ENCODE assay signal across 26 cellular contexts in the genomic region with DNA sequence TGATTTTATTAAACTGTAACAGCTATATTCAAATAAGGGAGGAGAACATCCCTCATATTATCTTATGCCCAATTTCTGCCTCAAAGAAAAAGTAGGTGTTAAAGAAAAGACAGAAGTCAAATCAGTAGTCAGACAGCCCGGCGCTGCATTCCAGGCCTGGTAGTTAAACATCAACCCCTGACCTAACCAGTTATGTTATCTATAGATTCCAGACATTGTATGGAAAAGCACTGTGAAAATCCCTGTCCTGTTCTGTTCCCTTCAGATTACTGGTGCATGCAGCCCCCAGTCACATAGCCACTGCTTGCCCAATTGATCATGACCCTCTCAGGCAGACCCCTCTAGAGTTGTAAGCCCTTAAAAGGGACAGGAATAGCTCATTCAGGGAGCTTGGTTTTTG.
"Had no signal": no experiment of that assay in that cellular context is flagged by ENCODE, and none has a peak within 500 bp of the region (broad histone marks: within the 10 kb centered on the region; RNA-seq: fewer than 3 reads in every experiment).

No MANE protein-coding gene starts in this region.

- H3K36me3 Mint-ChIP-seq: WTC11 had no signal

- DNase-seq: activated CD4-positive, alpha-beta memory T cell treated with anti-CD3 and anti-CD28 coated beads, Interleukin-2, amount 10 ng/mL, durations not matched to agents 7 days and 5 days; activated CD4-positive, alpha-beta T cell treated with anti-CD3 and anti-CD28 coated beads for 1 hour; activated CD4-positive, alpha-beta T cell treated with anti-CD3 and anti-CD28 coated beads, Interleukin-2, amount 10 ng/mL, durations not matched to agents 7 days and 5 days; activated CD8-positive, alpha-beta memory T cell treated with anti-CD3 and anti-CD28 coated beads, Interleukin-2, amount 50 U/mL, for 48 hours; activated naive CD8-positive, alpha-beta T cell treated with anti-CD3 and anti-CD28 coated beads, Interleukin-2, amount 50 U/mL, for 24 hours; activated T-cell treated with anti-CD3 and anti-CD28 coated beads, Interleukin-2, amount 50 U/mL, for 4 hours; amygdala; caudate nucleus; head of caudate nucleus; hypothalamus; kidney glomerular epithelial cell; left lung; lower lobe of right lung; mesenchymal stem cell; retina; spleen; stimulated activated CD4-positive, alpha-beta T cell treated with anti-CD3 and anti-CD28 coated beads, Interleukin-2, amount 100 ng/mL, for 48 hours; stimulated activated naive CD8-positive, alpha-beta T cell treated with anti-CD3 and anti-CD28 coated beads, Interleukin-15, Interleukin-2, amounts not matched to agents 100 U/mL and 50 U/mL, for 24 hours; T-helper 2 cell; upper lobe of right lung had no signal

- H3K4me3 ChIP-seq: gastroesophageal sphincter, left lung, lower lobe of right lung, prostate gland, spleen, upper lobe of right lung had no signal

- H3K9me3 Mint-ChIP-seq: activated CD4-positive, alpha-beta memory T cell treated with anti-CD3 and anti-CD28 coated beads, Interleukin-2, amount 10 ng/mL, durations not matched to agents 7 days and 5 days; activated CD4-positive, alpha-beta T cell treated with anti-CD3 and anti-CD28 coated beads, Interleukin-2, amount 10 ng/mL, durations not matched to agents 7 days and 5 days had no signal

- ATAC-seq: activated naive CD8-positive, alpha-beta T cell treated with anti-CD3 and anti-CD28 coated beads, Interleukin-2, amount 50 U/mL, for 24 hours; activated T-cell treated with anti-CD3 and anti-CD28 coated beads, Interleukin-2, amount 50 U/mL, for 4 hours; gastroesophageal sphincter; left lung; lower lobe of right lung; natural killer cell treated with Interleukin-12 subunit alpha and Interleukin-12 subunit beta and Interleukin-15 and Interleukin-18, amount 100 ng/mL, for 72 hours; stimulated activated naive CD8-positive, alpha-beta T cell treated with anti-CD3 and anti-CD28 coated beads, Interleukin-15, Interleukin-2, amounts not matched to agents 100 U/mL and 50 U/mL, for 24 hours; upper lobe of right lung; WTC11 had no signal

- H3K27ac ChIP-seq: gastroesophageal sphincter, left lung, lower lobe of right lung, prostate gland, spleen, upper lobe of right lung had no signal

- H3K27me3 ChIP-seq: gastroesophageal sphincter, left lung, spleen, upper lobe of right lung had no signal

- H3K4me1 Mint-ChIP-seq: activated CD4-positive, alpha-beta memory T cell treated with anti-CD3 and anti-CD28 coated beads, Interleukin-2, amount 10 ng/mL, durations not matched to agents 7 days and 5 days; activated CD4-positive, alpha-beta T cell treated with anti-CD3 and anti-CD28 coated beads, Interleukin-2, amount 10 ng/mL, durations not matched to agents 7 days and 5 days; activated naive CD4-positive, alpha-beta T cell treated with anti-CD3 and anti-CD28 coated beads, Interleukin-2, amount 50 U/mL, for 24 hours; activated naive CD8-positive, alpha-beta T cell treated with anti-CD3 and anti-CD28 coated beads, Interleukin-2, amount 50 U/mL, for 24 hours; WTC11 had no signal

- H3K4me3 Mint-ChIP-seq: activated CD4-positive, alpha-beta memory T cell treated with anti-CD3 and anti-CD28 coated beads, Interleukin-2, amount 10 ng/mL, durations not matched to agents 7 days and 5 days; activated CD4-positive, alpha-beta T cell treated with anti-CD3 and anti-CD28 coated beads, Interleukin-2, amount 10 ng/mL, durations not matched to agents 7 days and 5 days; activated naive CD4-positive, alpha-beta T cell treated with anti-CD3 and anti-CD28 coated beads, Interleukin-2, amount 50 U/mL, for 24 hours; activated naive CD8-positive, alpha-beta T cell treated with anti-CD3 and anti-CD28 coated beads, Interleukin-2, amount 50 U/mL, for 24 hours; activated T-cell treated with anti-CD3 and anti-CD28 coated beads, Interleukin-2, amount 50 U/mL, for 4 hours; natural killer cell treated with Interleukin-12 subunit alpha and Interleukin-12 subunit beta and Interleukin-15 and Interleukin-18, amount 100 ng/mL, for 72 hours; WTC11 had no signal

- H3K4me1 ChIP-seq: gastroesophageal sphincter, left lung, lower lobe of right lung, prostate gland, spleen, upper lobe of right lung had no signal

- H3K27me3 Mint-ChIP-seq: activated CD4-positive, alpha-beta memory T cell treated with anti-CD3 and anti-CD28 coated beads, Interleukin-2, amount 10 ng/mL, durations not matched to agents 7 days and 5 days; activated CD4-positive, alpha-beta T cell treated with anti-CD3 and anti-CD28 coated beads, Interleukin-2, amount 10 ng/mL, durations not matched to agents 7 days and 5 days; activated naive CD8-positive, alpha-beta T cell treated with anti-CD3 and anti-CD28 coated beads, Interleukin-2, amount 50 U/mL, for 24 hours; natural killer cell treated with Interleukin-12 subunit alpha and Interleukin-12 subunit beta and Interleukin-15 and Interleukin-18, amount 100 ng/mL, for 72 hours had no signal

- H3K27ac Mint-ChIP-seq: activated CD4-positive, alpha-beta memory T cell treated with anti-CD3 and anti-CD28 coated beads, Interleukin-2, amount 10 ng/mL, durations not matched to agents 7 days and 5 days; activated CD4-positive, alpha-beta T cell treated with anti-CD3 and anti-CD28 coated beads, Interleukin-2, amount 10 ng/mL, durations not matched to agents 7 days and 5 days; activated naive CD4-positive, alpha-beta T cell treated with anti-CD3 and anti-CD28 coated beads, Interleukin-2, amount 50 U/mL, for 24 hours; activated naive CD8-positive, alpha-beta T cell treated with anti-CD3 and anti-CD28 coated beads, Interleukin-2, amount 50 U/mL, for 24 hours; activated T-helper 2 cell treated with anti-CD3 and anti-CD28 coated beads, Interferon-gamma antibody, Interleukin-2, Interleukin-4, amounts not matched to agents 10 μg/mL and 5 μg/mL and 100 μg/mL, durations not matched to agents 14 hours and 24 hours and 36 hours; natural killer cell treated with Interleukin-12 subunit alpha and Interleukin-12 subunit beta and Interleukin-15 and Interleukin-18, amount 100 ng/mL, for 72 hours; WTC11 had no signal

- H3K36me3 ChIP-seq: gastroesophageal sphincter, left lung, lower lobe of right lung, prostate gland, spleen, upper lobe of right lung had no signal

- H3K9me3 ChIP-seq: prostate gland, upper lobe of right lung had no signal
